ENCODE assay signal across 13 cellular contexts in the genomic region with DNA sequence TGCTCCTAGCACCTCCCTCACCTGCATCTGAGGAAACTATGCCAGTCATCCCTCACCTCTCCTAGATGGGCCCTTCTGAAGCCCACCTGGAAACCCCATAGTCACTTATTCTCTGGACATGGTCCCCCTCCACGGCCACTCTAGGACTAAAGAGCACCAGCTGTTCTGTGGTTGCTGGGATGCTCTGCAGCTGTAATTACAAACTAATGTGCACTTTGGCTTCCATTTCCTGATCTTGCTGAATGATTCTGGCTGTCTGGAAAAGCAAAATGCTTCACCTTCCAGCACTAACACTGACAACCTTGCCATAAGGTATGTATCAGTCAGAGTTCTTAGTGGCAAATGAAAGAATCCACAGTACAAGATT. TPM values are rescaled to one million over a fixed set of nuclear protein-coding genes. Genes with fewer than 3 reads are reported as not detected.
DNase-seq lines count a peak whose midpoint lies in the region; ATAC-seq and TF ChIP-seq lines count a peak whose summit lies in the region.
"Had no signal": no experiment of that assay in that cellular context is flagged by ENCODE, and none has a peak within 500 bp of the region (broad histone marks: within the 10 kb centered on the region; RNA-seq: fewer than 3 reads in every experiment).

No MANE protein-coding gene starts in this region.

- H3K4me3 Mint-ChIP-seq in activated CD8-positive, alpha-beta T cell treated with anti-CD3 and anti-CD28 coated beads, Interleukin-2, amount 10 ng/mL, durations not matched to agents 7 days and 5 days = no peak overlapping the region
- H3K4me3 Mint-ChIP-seq: stimulated activated naive CD8-positive, alpha-beta T cell treated with anti-CD3 and anti-CD28 coated beads, Interleukin-15, Interleukin-2, amounts not matched to agents 100 ng/mL and 50 ng/mL, for 24 hours; T-cell had no signal

- no peaks in the 10 kb centered on the region for H3K36me3 Mint-ChIP-seq in activated CD8-positive, alpha-beta T cell treated with anti-CD3 and anti-CD28 coated beads, Interleukin-2, amount 10 ng/mL, durations not matched to agents 7 days and 5 days (ENCODE audit: low read depth)
- H3K36me3 Mint-ChIP-seq: T-cell had no signal

- peak overlapping the region; percentile 54 to 90 (median 82) for H3K27ac ChIP-seq in esophagus squamous epithelium
- peak overlapping the region; percentile 70 to 84 (median 78) for H3K27ac ChIP-seq in upper lobe of left lung
- H3K27ac ChIP-seq: 22Rv1 had no signal

- WGBS in esophagus squamous epithelium, 2 donors = 29 to 67% methylated on average over 1 of the region's 1 CpG
- 59 to 80% methylated on average over 1 of the region's 1 CpG for WGBS in upper lobe of left lung, 2 donors

- H3K4me1 ChIP-seq in esophagus squamous epithelium (peaks cover 9 to 37% (median 23%) of the 10 kb centered on the region in 3 donors), upper lobe of left lung (peaks cover 12 to 28% (median 19%) of the 10 kb centered on the region in 4 donors)

- H3K27me3 ChIP-seq in esophagus squamous epithelium (no peaks in the 10 kb centered on the region), upper lobe of left lung (no peaks in the 10 kb centered on the region)

- H3K4me1 Mint-ChIP-seq in activated CD8-positive, alpha-beta T cell treated with anti-CD3 and anti-CD28 coated beads, Interleukin-2, amount 10 ng/mL, durations not matched to agents 7 days and 5 days (ENCODE audit: low read depth) = no peaks in the 10 kb centered on the region

- no peak for TF ChIP-seq EP300 in upper lobe of left lung (IDR thresholded peaks at IDR 0.05)

- ATAC-seq in upper lobe of left lung (ENCODE audit: low FRiP score in 2 of 2) (peak; percentile 20 to 40), GM21390 (IDR thresholded peaks at IDR 0.05; ENCODE audit: unreplicated experiment) (no peak)
- no peak for ATAC-seq in activated CD8-positive, alpha-beta T cell treated with anti-CD3 and anti-CD28 coated beads, Interleukin-2, amount 10 ng/mL, durations not matched to agents 7 days and 5 days
- ATAC-seq: T-cell had no signal

- no peaks in the 10 kb centered on the region for H3K27me3 Mint-ChIP-seq in activated CD8-positive, alpha-beta T cell treated with anti-CD3 and anti-CD28 coated beads, Interleukin-2, amount 10 ng/mL, durations not matched to agents 7 days and 5 days (ENCODE audit: low read depth)
- H3K27me3 Mint-ChIP-seq: stimulated activated naive CD8-positive, alpha-beta T cell treated with anti-CD3 and anti-CD28 coated beads, Interleukin-15, Interleukin-2, amounts not matched to agents 100 ng/mL and 50 ng/mL, for 24 hours; T-cell had no signal

- H3K9me3 ChIP-seq in esophagus squamous epithelium (no peaks in the 10 kb centered on the region), upper lobe of left lung (no peaks in the 10 kb centered on the region)

- POLR2A ChIA-PET in activated CD8-positive, alpha-beta T cell treated with anti-CD3 and anti-CD28 coated beads, Interleukin-2, amount 10 ng/mL, durations not matched to agents 7 days and 5 days (lab: Charles Lee) = interaction anchor here (0.6 kb wide), 1 partner anchor 404 kb away, joined by 3 read pairs; no protein-coding TSS in a partner anchor

- H3K9me3 Mint-ChIP-seq in activated CD8-positive, alpha-beta T cell treated with anti-CD3 and anti-CD28 coated beads, Interleukin-2, amount 10 ng/mL, durations not matched to agents 7 days and 5 days (ENCODE audit: insufficient read depth) = no peaks in the 10 kb centered on the region
- H3K9me3 Mint-ChIP-seq: stimulated activated naive CD8-positive, alpha-beta T cell treated with anti-CD3 and anti-CD28 coated beads, Interleukin-15, Interleukin-2, amounts not matched to agents 100 ng/mL and 50 ng/mL, for 24 hours; T-cell had no signal

- CTCF ChIA-PET in activated CD8-positive, alpha-beta T cell treated with anti-CD3 and anti-CD28 coated beads, Interleukin-2, amount 10 ng/mL, durations not matched to agents 7 days and 5 days (lab: Charles Lee) = no interaction called here

- H3K36me3 ChIP-seq in esophagus squamous epithelium (no peaks in the 10 kb centered on the region), upper lobe of left lung (no peaks in the 10 kb centered on the region)

- intact Hi-C loops in esophagus squamous epithelium (cut with DNase I) = no loop called here

- no peak overlapping the region for H3K27ac Mint-ChIP-seq in activated CD8-positive, alpha-beta T cell treated with anti-CD3 and anti-CD28 coated beads, Interleukin-2, amount 10 ng/mL, durations not matched to agents 7 days and 5 days
- H3K27ac Mint-ChIP-seq: stimulated activated naive CD8-positive, alpha-beta T cell treated with anti-CD3 and anti-CD28 coated beads, Interleukin-15, Interleukin-2, amounts not matched to agents 100 ng/mL and 50 ng/mL, for 24 hours; T-cell had no signal

- H3K4me3 ChIP-seq in esophagus squamous epithelium = no peak overlapping the region
- H3K4me3 ChIP-seq in upper lobe of left lung = no peak overlapping the region

- in situ Hi-C loops in GM13977 (cut with MboI; ENCODE audit: low pct_unique_long_range_greater_than_20kb, low sequenced_read_pairs, unreplicated experiment) = no loop called here

- TF ChIP-seq CTCF in esophagus squamous epithelium (IDR thresholded peaks at IDR 0.05) = no peak
- no peak for TF ChIP-seq CTCF in upper lobe of left lung (IDR thresholded peaks at IDR 0.05)
- no peak for TF ChIP-seq CTCF in GM13977 (IDR thresholded peaks at IDR 0.05; ENCODE audit: extremely low read depth, insufficient read depth, missing control alignments)

- TF ChIP-seq POLR2A in esophagus squamous epithelium (IDR thresholded peaks at IDR 0.05) (no peak), upper lobe of left lung (IDR thresholded peaks at IDR 0.05) (no peak)

- peak; percentile 53 for DNase-seq in DMS 273 (lab: John Stamatoyannopoulos, UW; ENCODE audit: unreplicated experiment)
- DNase-seq in DMS 273 treated with DMSO at 0.1 percent for 48 hours (lab: John Stamatoyannopoulos, UW) = no peak
- no peak for DNase-seq in esophagus squamous epithelium (lab: John Stamatoyannopoulos, UW)
- peak; percentile 53 for DNase-seq in myocyte (ENCODE audit: low read depth)
- no peak for DNase-seq in upper lobe of left lung
- no peak for DNase-seq in GM13977 (ENCODE audit: low spot score)
- DNase-seq in activated CD8-positive, alpha-beta T cell treated with anti-CD3 and anti-CD28 coated beads, Interleukin-2, amount 10 ng/mL, durations not matched to agents 7 days and 5 days = no peak
- DNase-seq: activated CD8-positive, alpha-beta memory T cell treated with anti-CD3 and anti-CD28 coated beads, Interleukin-2, amount 50 U/mL, for 48 hours; stimulated activated CD4-positive, alpha-beta T cell treated with anti-CD3 and anti-CD28 coated beads, Interleukin-12 subunit alpha, Interleukin-12 subunit beta, amount 100 ng/mL, for 4 hours; T-cell had no signal

RNA-seq across cellular contexts. Expression of a gene that starts 48.7 kb away (rescaled TPM):
- 10 to 100 TPM in 3 of 4 donors, 1 to 10 TPM in 1; 8.3 to 23.5 (median 17.8) TPM for total RNA-seq in esophagus squamous epithelium
- total RNA-seq in myocyte = 266 and 305 TPM in 2 replicates
- polyA plus RNA-seq in myocyte (2012) = 58.6 TPM
- 10 to 100 TPM; 31.2 to 70.9 (median 37.6) TPM for total RNA-seq in upper lobe of left lung
- total RNA-seq in activated CD8-positive, alpha-beta T cell treated with anti-CD3 and anti-CD28 coated beads, Interleukin-2, amount 10 ng/mL, durations not matched to agents 7 days and 5 days = 1 to 10 TPM; 3.0 to 3.6 TPM

Comparison
In these comparisons a context has a peak if more than half of its experiments do, and no peak if none do; other contexts are left out.
1. DNase-seq: peak in DMS 273 (single experiment) and myocyte (single experiment); none in DMS 273 treated with DMSO at 0.1 percent for 48 hours (single experiment), esophagus squamous epithelium (single experiment), upper lobe of left lung (0 of 2), GM13977 (single experiment) and activated CD8-positive, alpha-beta T cell treated with anti-CD3 and anti-CD28 coated beads, Interleukin-2, amount 10 ng/mL, durations not matched to agents 7 days and 5 days (single experiment).
2. ATAC-seq: peak in upper lobe of left lung (2 of 2); none in activated CD8-positive, alpha-beta T cell treated with anti-CD3 and anti-CD28 coated beads, Interleukin-2, amount 10 ng/mL, durations not matched to agents 7 days and 5 days (single experiment) and GM21390 (single experiment).